12 cellular contexts compared by ENCODE assay signal in the genomic region with DNA sequence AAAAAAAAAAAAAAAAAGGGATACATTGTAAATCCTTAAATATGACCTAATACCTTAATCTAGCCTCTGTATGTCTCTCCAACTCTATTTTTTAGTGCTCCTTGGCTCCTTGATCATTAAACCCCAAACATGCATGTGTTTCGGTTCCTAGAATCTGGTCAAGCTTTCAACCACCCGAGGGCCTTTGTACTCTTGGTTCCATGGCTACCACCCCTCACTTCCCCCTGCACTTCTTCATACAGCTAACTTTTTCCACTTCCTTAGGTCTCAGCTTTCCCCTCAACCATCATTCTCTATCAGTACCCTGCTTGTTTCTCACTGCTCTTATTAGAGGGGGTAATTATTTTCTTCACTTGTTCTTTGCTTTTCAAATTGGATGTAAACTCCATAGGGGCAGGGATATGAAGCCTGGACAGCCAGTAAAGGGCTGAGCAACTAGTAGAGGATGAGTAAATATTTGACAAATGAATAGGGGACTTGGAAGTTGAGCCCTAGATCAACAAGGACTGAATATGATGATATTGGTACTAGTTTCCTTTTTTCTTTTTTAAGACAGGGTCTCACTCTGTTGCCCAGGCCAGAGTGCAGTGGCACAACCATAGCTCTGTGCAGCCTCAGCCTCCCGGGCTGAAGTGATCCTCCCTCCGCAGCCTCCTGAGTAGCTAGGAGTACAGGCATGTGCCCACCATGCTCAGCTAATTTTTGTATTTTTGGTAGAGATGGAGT. TPM values are rescaled to one million over a fixed set of nuclear protein-coding genes. Genes with fewer than 3 reads are reported as not detected.
DNase-seq lines count a peak whose midpoint lies in the region; ATAC-seq, FAIRE-seq and TF ChIP-seq lines count a peak whose summit lies in the region.
"Had no signal": no experiment of that assay in that cellular context is flagged by ENCODE, and none has a peak within 500 bp of the region (broad histone marks: within the 10 kb centered on the region; RNA-seq: fewer than 3 reads in every experiment).

No MANE protein-coding gene starts in this region.

- CTCF ChIA-PET in activated CD4-positive, alpha-beta T cell treated with anti-CD3 and anti-CD28 coated beads for 36 hours (lab: Charles Lee): interaction anchor here (0.7 kb wide), 1 partner anchor 8 kb away, joined by 4 read pairs; no protein-coding TSS in a partner anchor
- CTCF ChIA-PET in OCI-LY7 (lab: Charles Lee; ENCODE audit: unreplicated experiment): no interaction called here

- H2AFZ ChIP-seq in OCI-LY7 (ENCODE audit: low read length): peak overlapping the region; percentile 10; the same call in 1 of the 2 replicates

- H3K9me3 Mint-ChIP-seq in activated CD4-positive, alpha-beta T cell treated with anti-CD3 and anti-CD28 coated beads for 36 hours (ENCODE audit: low read depth): peaks cover 7% of the 10 kb centered on the region
- H3K9me3 Mint-ChIP-seq in naive B cell: peaks cover 0 to 5% (median 0%) of the 10 kb centered on the region in 7 donors
- no peaks in the 10 kb centered on the region for H3K9me3 Mint-ChIP-seq in effector memory CD8-positive, alpha-beta T cell

- no peaks in the 10 kb centered on the region for H3K27me3 Mint-ChIP-seq in activated CD4-positive, alpha-beta T cell treated with anti-CD3 and anti-CD28 coated beads for 36 hours
- H3K27me3 Mint-ChIP-seq in naive B cell: no peaks in the 10 kb centered on the region
- no peaks in the 10 kb centered on the region for H3K27me3 Mint-ChIP-seq in effector memory CD8-positive, alpha-beta T cell

- 0 out of 2 replicates have a peak, but pooled peaks cover 6% of the 10 kb centered on the region for H3K36me3 ChIP-seq in OCI-LY7 (ENCODE audit: insufficient read depth, low read length)
- H3K36me3 ChIP-seq: cardiac muscle cell, left ventricle myocardium inferior had no signal

- peaks cover 24% of the 10 kb centered on the region for H3K79me2 ChIP-seq in OCI-LY7 (ENCODE audit: insufficient read depth, low read depth, low read length)

- no peak overlapping the region for H3K4me3 Mint-ChIP-seq in activated CD4-positive, alpha-beta T cell treated with anti-CD3 and anti-CD28 coated beads for 36 hours
- H3K4me3 Mint-ChIP-seq in naive B cell: peak overlapping the region; percentile 65 to 98 (median 87)
- no peak overlapping the region for H3K4me3 Mint-ChIP-seq in effector memory CD8-positive, alpha-beta T cell

- peaks cover 63% of the 10 kb centered on the region for H3K4me1 ChIP-seq in OCI-LY7 (ENCODE audit: insufficient read depth, low read length, poor library complexity, severe bottlenecking)

- intact Hi-C loops in activated CD4-positive, alpha-beta T cell treated with anti-CD3 and anti-CD28 coated beads for 36 hours (cut with DNase I, micrococcal nuclease): loop anchor here (10.0 kb wide), 3 partner anchors 237 to 767 kb away; a partner anchor contains a TSS
- intact Hi-C loops in OCI-LY7 (cut with micrococcal nuclease; ENCODE audit: unreplicated experiment): loop anchor here (10.0 kb wide), 1 partner anchor 267 kb away; a partner anchor contains a TSS

- POLR2A ChIA-PET in activated CD4-positive, alpha-beta T cell treated with anti-CD3 and anti-CD28 coated beads for 36 hours (lab: Charles Lee): no interaction called here
- POLR2A ChIA-PET in OCI-LY7 (lab: Charles Lee): interaction anchor here (0.6 to 6.1 kb wide), 14 partner anchors 8 to 392 kb away, joined by 3 to 35 read pairs (median 4); no protein-coding TSS in a partner anchor

- peak; percentile 19 for DNase-seq in activated CD4-positive, alpha-beta T cell treated with anti-CD3 and anti-CD28 coated beads for 36 hours
- no peak for DNase-seq in activated CD4-positive, alpha-beta T cell treated with anti-CD3 and anti-CD28 coated beads, Interleukin-2, amount 50 U/mL, for 4 hours
- DNase-seq in GM18507 (ENCODE audit: extremely low spot score, insufficient read length, low read depth) (no peak), OCI-LY7 (ENCODE audit: low spot score) (peak; percentile 60), naive B cell (peak; percentile 69), NCI-H69 (lab: John Stamatoyannopoulos, UW) (no peak)
- DNase-seq in activated CD4-positive, CD25-positive, alpha-beta regulatory T cell treated with anti-CD3 and anti-CD28 coated beads, Interleukin-2, amount 50 U/mL, for 72 hours: no peak
- no peak for DNase-seq in effector memory CD8-positive, alpha-beta T cell
- DNase-seq: DMS79, left ventricle myocardium inferior, NCI-H2227 treated with DMSO at 0.1 percent for 48 hours had no signal

- H3K36me3 Mint-ChIP-seq in activated CD4-positive, alpha-beta T cell treated with anti-CD3 and anti-CD28 coated beads for 36 hours (ENCODE audit: low read depth): peaks cover 17% of the 10 kb centered on the region
- no peaks in the 10 kb centered on the region for H3K36me3 Mint-ChIP-seq in naive B cell
- H3K36me3 Mint-ChIP-seq in effector memory CD8-positive, alpha-beta T cell (ENCODE audit: insufficient read depth): peaks cover 9% of the 10 kb centered on the region

- no TSS peak for BruUV-seq in OCI-LY7 (replicated peaks; lab: Mats Ljungman, UMichigan)

- ATAC-seq in activated CD4-positive, alpha-beta T cell treated with anti-CD3 and anti-CD28 coated beads for 36 hours: no peak
- no peak for ATAC-seq in naive B cell (ENCODE audit: low read depth in 2 of 2)
- ATAC-seq in effector memory CD8-positive, alpha-beta T cell (replicated peaks): no peak

- FAIRE-seq in GM18507 (lab: Jason Lieb, UNC): peak; percentile 83

- H3K4me2 ChIP-seq in OCI-LY7 (ENCODE audit: low read length): peak overlapping the region; percentile 48; the same call in 1 of the 2 replicates

- peak overlapping the region; percentile 44 for H3K27ac ChIP-seq in OCI-LY7 (ENCODE audit: low read depth, low read length, poor library complexity, severe bottlenecking)
- H3K27ac ChIP-seq: cardiac muscle cell, left ventricle myocardium inferior had no signal

- peak overlapping the region; percentile 83 for H3K27ac Mint-ChIP-seq in activated CD4-positive, alpha-beta T cell treated with anti-CD3 and anti-CD28 coated beads for 36 hours
- H3K27ac Mint-ChIP-seq in naive B cell: peak overlapping the region; percentile 86 to 98 (median 92)
- H3K27ac Mint-ChIP-seq in effector memory CD8-positive, alpha-beta T cell: peak overlapping the region in 1 of 2 donors; percentile 44

- no peak overlapping the region for H3K4me3 ChIP-seq in OCI-LY7 (ENCODE audit: low read depth, low read length, poor library complexity, severe bottlenecking)
- H3K4me3 ChIP-seq: cardiac muscle cell, left ventricle myocardium inferior had no signal

- H3K4me1 Mint-ChIP-seq in activated CD4-positive, alpha-beta T cell treated with anti-CD3 and anti-CD28 coated beads for 36 hours: peaks cover 50% of the 10 kb centered on the region
- H3K4me1 Mint-ChIP-seq in naive B cell: peaks cover 58 to 84% (median 63%) of the 10 kb centered on the region in 3 donors
- peaks cover 8 to 13% of the 10 kb centered on the region in 2 donors for H3K4me1 Mint-ChIP-seq in effector memory CD8-positive, alpha-beta T cell (ENCODE audit: low read depth in 2 of 2)

- peaks cover 1% of the 10 kb centered on the region; the same call in 1 of the 2 replicates for H4K20me1 ChIP-seq in OCI-LY7 (ENCODE audit: insufficient read depth, low read length)

- H3K9me3 ChIP-seq in OCI-LY7 (ENCODE audit: low read length): no peaks in the 10 kb centered on the region
- H3K9me3 ChIP-seq: left ventricle myocardium inferior had no signal

- no peaks in the 10 kb centered on the region for H3K9me2 ChIP-seq in OCI-LY7 (ENCODE audit: insufficient read depth, low read length)

- no peak; the same call in 1 of the 2 replicates for TF ChIP-seq CTCF in OCI-LY7 (conservative IDR thresholded peaks at IDR 0.05; ENCODE audit: low read length)

RNA-seq across cellular contexts. Expression of a gene that starts 4.3 kb away (rescaled TPM):
- 100 to 1,000 TPM; 276 to 290 TPM for total RNA-seq in activated CD4-positive, alpha-beta T cell treated with anti-CD3 and anti-CD28 coated beads for 36 hours
- total RNA-seq in OCI-LY7 (2014; rRNA removed; shearing (Covaris generic)): 265 and 270 TPM in 2 replicates
- 271 and 292 TPM in 2 replicates for total RNA-seq in OCI-LY7 (2022)
- 100 to 1,000 TPM; 380 to 482 (median 401) TPM for polyA plus RNA-seq in naive B cell (ENCODE audit: low read depth in 6 of 6)

Comparison
In these comparisons a context has a peak if more than half of its experiments do, and no peak if none do; other contexts are left out.
1. DNase-seq: peak in activated CD4-positive, alpha-beta T cell treated with anti-CD3 and anti-CD28 coated beads for 36 hours (single experiment), OCI-LY7 (single experiment) and naive B cell (single experiment); none in activated CD4-positive, alpha-beta T cell treated with anti-CD3 and anti-CD28 coated beads, Interleukin-2, amount 50 U/mL, for 4 hours (0 of 2), GM18507 (single experiment), NCI-H69 (single experiment), activated CD4-positive, CD25-positive, alpha-beta regulatory T cell treated with anti-CD3 and anti-CD28 coated beads, Interleukin-2, amount 50 U/mL, for 72 hours (single experiment) and effector memory CD8-positive, alpha-beta T cell (0 of 3).
2. H3K4me3 Mint-ChIP-seq: peak in naive B cell (8 of 8); none in activated CD4-positive, alpha-beta T cell treated with anti-CD3 and anti-CD28 coated beads for 36 hours (single experiment) and effector memory CD8-positive, alpha-beta T cell (0 of 2).